In genomic region chr10:62083868-62084267, GRCh38 we compare ENCODE assay signal across 8 cellular contexts.
DNase-seq lines count a peak whose midpoint lies in the region; ATAC-seq, FAIRE-seq and TF ChIP-seq lines count a peak whose summit lies in the region.

No MANE protein-coding gene starts in this region.

- ATAC-seq in A549 (peak in 1 of 2 experiments; percentile 28; a peak in 2 of 6 replicates), activated B cell treated with CpG ODN at 0.5 μM for 24 hours (ENCODE audit: low read depth) (no peak), left cardiac atrium (peak; percentile 61 to 82), GM18519 (IDR thresholded peaks at IDR 0.05; ENCODE audit: low FRiP score, unreplicated experiment) (no peak), HG03039 (IDR thresholded peaks at IDR 0.05; ENCODE audit: unreplicated experiment) (no peak)
- no peak for ATAC-seq in stimulated activated memory B cell treated with anti-CD40 and anti-IgM and Interleukin-4, amounts not matched to agents 10 μg/mL and 1 μg/mL and 100 μg/mL, for 72 hours

- H3K4me2 ChIP-seq in A549: peak overlapping the region; percentile 51

- peaks cover 86% of the 10 kb centered on the region for H3K4me1 Mint-ChIP-seq in activated B cell treated with CpG ODN at 0.5 μM for 24 hours
- peaks cover 65% of the 10 kb centered on the region for H3K4me1 Mint-ChIP-seq in stimulated activated memory B cell treated with anti-CD40 and anti-IgM and Interleukin-4, amounts not matched to agents 10 μg/mL and 1 μg/mL and 100 μg/mL, for 72 hours

- no peak overlapping the region for H3K4me3 ChIP-seq in A549

- no peak for TF ChIP-seq EP300 in A549 (IDR thresholded peaks at IDR 0.05)

- no peak for TF ChIP-seq POLR2A in A549 (IDR thresholded peaks at IDR 0.05; ENCODE audit: low read length)

- TF ChIP-seq CTCF in A549 (IDR thresholded peaks at IDR 0.05) (no peak), activated B cell treated with CpG ODN at 0.5 μM for 24 hours (IDR thresholded peaks at IDR 0.05) (no peak)

- H3K27me3 Mint-ChIP-seq in activated B cell treated with CpG ODN at 0.5 μM for 24 hours: no peaks in the 10 kb centered on the region
- H3K27me3 Mint-ChIP-seq in stimulated activated memory B cell treated with anti-CD40 and anti-IgM and Interleukin-4, amounts not matched to agents 10 μg/mL and 1 μg/mL and 100 μg/mL, for 72 hours: no peaks in the 10 kb centered on the region

- H3K36me3 Mint-ChIP-seq in activated B cell treated with CpG ODN at 0.5 μM for 24 hours (ENCODE audit: low read depth): peaks cover 50% of the 10 kb centered on the region
- peaks cover 61% of the 10 kb centered on the region for H3K36me3 Mint-ChIP-seq in stimulated activated memory B cell treated with anti-CD40 and anti-IgM and Interleukin-4, amounts not matched to agents 10 μg/mL and 1 μg/mL and 100 μg/mL, for 72 hours

- CTCF ChIA-PET in A549 (lab: Yijun Ruan, JAX): interaction anchor here (1.1 kb wide), 1 partner anchor 45 kb away, joined by 3 read pairs; no protein-coding TSS in a partner anchor
- CTCF ChIA-PET in activated B cell treated with CpG ODN at 0.5 μM for 24 hours (lab: Charles Lee): interaction anchor here (1.9 to 2.8 kb wide), 3 partner anchors 44 to 161 kb away, joined by 6 to 16 read pairs (median 13); no protein-coding TSS in a partner anchor

- in situ Hi-C loops in ACHN (cut with HindIII; ENCODE audit: low pct_ligation_motif_present, low pct_unique_long_range_greater_than_20kb, low sequenced_read_pairs): no loop called here

- intact Hi-C loops in activated B cell treated with CpG ODN at 0.5 μM for 24 hours (cut with micrococcal nuclease) (loop anchor here (1.0 to 10.0 kb wide), 5 partner anchors 25 to 329 kb away; no protein-coding TSS in a partner anchor), left cardiac atrium (cut with DNase I) (loop anchor here in 1 of 2 donors (2.0 kb wide), 1 partner anchor 33 kb away; no protein-coding TSS in a partner anchor)

- H3K4me3 Mint-ChIP-seq in activated B cell treated with CpG ODN at 0.5 μM for 24 hours: peak overlapping the region; percentile 65
- H3K4me3 Mint-ChIP-seq in stimulated activated memory B cell treated with anti-CD40 and anti-IgM and Interleukin-4, amounts not matched to agents 10 μg/mL and 1 μg/mL and 100 μg/mL, for 72 hours: peak overlapping the region; percentile 29

- H3K9me3 ChIP-seq in A549: no peaks in the 10 kb centered on the region

- WGBS in A549 (ENCODE audit: missing lambda C conversion rate): 70% methylated on average over 1 of the region's 1 CpG

- no peak for TF ChIP-seq RAD21 in A549 (conservative IDR thresholded peaks at IDR 0.05 in 1 of 2, IDR thresholded peaks at IDR 0.05 in 1 of 2)

- H3K27ac ChIP-seq in A549: peak overlapping the region; percentile 62 to 78; a peak in 5 of 6 replicates

- peak overlapping the region; percentile 96 for H3K27ac Mint-ChIP-seq in activated B cell treated with CpG ODN at 0.5 μM for 24 hours
- H3K27ac Mint-ChIP-seq in stimulated activated memory B cell treated with anti-CD40 and anti-IgM and Interleukin-4, amounts not matched to agents 10 μg/mL and 1 μg/mL and 100 μg/mL, for 72 hours: peak overlapping the region; percentile 96

- peaks cover 2% of the 10 kb centered on the region for H3K9me3 Mint-ChIP-seq in activated B cell treated with CpG ODN at 0.5 μM for 24 hours
- no peaks in the 10 kb centered on the region for H3K9me3 Mint-ChIP-seq in stimulated activated memory B cell treated with anti-CD40 and anti-IgM and Interleukin-4, amounts not matched to agents 10 μg/mL and 1 μg/mL and 100 μg/mL, for 72 hours

- no peak for FAIRE-seq in A549 (lab: Jason Lieb, UNC)

- POLR2A ChIA-PET in A549 (lab: Yijun Ruan, JAX) (no interaction called here), activated B cell treated with CpG ODN at 0.5 μM for 24 hours (lab: Charles Lee) (interaction anchor here (0.6 to 5.5 kb wide), 11 partner anchors 14 to 187 kb away, joined by 3 to 56 read pairs (median 5); partner anchors contain the start of gene ARID5B)

- H3K4me1 ChIP-seq in A549: peaks cover 39% of the 10 kb centered on the region

- DNase-seq in A549 (ENCODE audit: low read depth in 1 of 2, low spot score in 1 of 2) (peak in 1 of 2 experiments; percentile 23), NCI-H1092 treated with DMSO at 0.1 percent for 48 hours (lab: John Stamatoyannopoulos, UW) (peak; percentile 69), activated B cell treated with CpG ODN at 0.5 μM for 24 hours (no peak), left cardiac atrium (peak; percentile 82), ACHN (no peak)

TF ChIP-seq in A549, 52 proteins besides CTCF, POLR2A, EP300 and RAD21:
- no peak for TF ChIP-seq RNF2 (IDR thresholded peaks at IDR 0.05; ENCODE audit: borderline replicate concordance, low read depth)
- no peak for TF ChIP-seq CHD4 (IDR thresholded peaks at IDR 0.05; ENCODE audit: borderline replicate concordance)
- TF ChIP-seq JUN (IDR thresholded peaks at IDR 0.05): no peak
- TF ChIP-seq ZFP36 (IDR thresholded peaks at IDR 0.05; ENCODE audit: borderline replicate concordance, partially characterized antibody): no peak
- TF ChIP-seq POLR2AphosphoS2 (conservative IDR thresholded peaks at IDR 0.05; ENCODE audit: low read length): no peak
- TF ChIP-seq TFCP2L1 (CRISPR knock-in tag; IDR thresholded peaks at IDR 0.05): no peak
- TF ChIP-seq FOSL2 (IDR thresholded peaks at IDR 0.05): no peak
- TF ChIP-seq FOSL2 (CRISPR knock-in tag; IDR thresholded peaks at IDR 0.05): no peak
- TF ChIP-seq HEYL (CRISPR knock-in tag; IDR thresholded peaks at IDR 0.05): no peak
- TF ChIP-seq, protein P1, sequence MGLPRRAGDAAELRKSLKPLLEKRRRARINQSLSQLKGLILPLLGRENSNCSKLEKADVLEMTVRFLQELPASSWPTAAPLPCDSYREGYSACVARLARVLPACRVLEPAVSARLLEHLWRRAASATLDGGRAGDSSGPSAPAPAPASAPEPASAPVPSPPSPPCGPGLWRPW (IDR thresholded peaks at IDR 0.05): no peak
- TF ChIP-seq PHF8 (IDR thresholded peaks at IDR 0.05; ENCODE audit: borderline replicate concordance, low read depth): no peak
- TF ChIP-seq NPAS2 (CRISPR knock-in tag; IDR thresholded peaks at IDR 0.05; ENCODE audit: borderline replicate concordance): no peak
- TF ChIP-seq CBX8 (IDR thresholded peaks at IDR 0.05): no peak
- no peak for TF ChIP-seq EHF (CRISPR knock-in tag; IDR thresholded peaks at IDR 0.05)
TF ChIP-seq in A549: peak in this region for 0.

Comparison
In these comparisons a context has a peak if more than half of its experiments do, and no peak if none do; other contexts are left out.
1. ATAC-seq: peak in left cardiac atrium (2 of 2); none in activated B cell treated with CpG ODN at 0.5 μM for 24 hours (single experiment), stimulated activated memory B cell treated with anti-CD40 and anti-IgM and Interleukin-4, amounts not matched to agents 10 μg/mL and 1 μg/mL and 100 μg/mL, for 72 hours (single experiment), GM18519 (single experiment) and HG03039 (single experiment).
2. DNase-seq: peak in NCI-H1092 treated with DMSO at 0.1 percent for 48 hours (single experiment) and left cardiac atrium (single experiment); none in activated B cell treated with CpG ODN at 0.5 μM for 24 hours (single experiment) and ACHN (single experiment).